16 cellular contexts compared by ENCODE assay signal in genomic region chr3:23136054-23136453, GRCh38.
"Had no signal": no experiment of that assay in that cellular context is flagged by ENCODE, and none has a peak within 500 bp of the region (broad histone marks: within the 10 kb centered on the region; RNA-seq: fewer than 3 reads in every experiment).

No MANE protein-coding gene starts in this region.

- ATAC-seq: left lobe of liver; sciatic nerve; stimulated activated effector memory CD8-positive, alpha-beta T cell treated with anti-CD3 and anti-CD28 coated beads, Interleukin-12 subunit alpha, Interleukin-12 subunit beta, amount 100 ng/mL, for 72 hours; stimulated activated naive CD8-positive, alpha-beta T cell treated with anti-CD3 and anti-CD28 coated beads, Interleukin-15, Interleukin-2, amounts not matched to agents 100 U/mL and 50 U/mL, for 24 hours had no signal

- DNase-seq: dorsolateral prefrontal cortex; effector CD4-positive, alpha-beta T cell; esophagus squamous epithelium; head of caudate nucleus; naive B cell; stimulated activated CD4-positive, alpha-beta T cell treated with anti-CD3 and anti-CD28 coated beads, Interleukin-12 subunit alpha, Interleukin-12 subunit beta, amount 100 ng/mL, for 4 hours; stimulated activated CD4-positive, alpha-beta T cell treated with anti-CD3 and anti-CD28 coated beads, Interleukin-2, amount 100 ng/mL, for 24 hours; stimulated activated CD4-positive, alpha-beta T cell treated with anti-CD3 and anti-CD28 coated beads, Interleukin-4, amount 100 ng/mL, for 24 hours; stimulated activated naive CD8-positive, alpha-beta T cell treated with anti-CD3 and anti-CD28 coated beads, Interleukin-15, Interleukin-2, amounts not matched to agents 100 U/mL and 50 U/mL, for 24 hours; substantia nigra; testis; tibial artery; upper lobe of left lung had no signal
